ENCODE assay signal across 8 cellular contexts in the genomic region with DNA sequence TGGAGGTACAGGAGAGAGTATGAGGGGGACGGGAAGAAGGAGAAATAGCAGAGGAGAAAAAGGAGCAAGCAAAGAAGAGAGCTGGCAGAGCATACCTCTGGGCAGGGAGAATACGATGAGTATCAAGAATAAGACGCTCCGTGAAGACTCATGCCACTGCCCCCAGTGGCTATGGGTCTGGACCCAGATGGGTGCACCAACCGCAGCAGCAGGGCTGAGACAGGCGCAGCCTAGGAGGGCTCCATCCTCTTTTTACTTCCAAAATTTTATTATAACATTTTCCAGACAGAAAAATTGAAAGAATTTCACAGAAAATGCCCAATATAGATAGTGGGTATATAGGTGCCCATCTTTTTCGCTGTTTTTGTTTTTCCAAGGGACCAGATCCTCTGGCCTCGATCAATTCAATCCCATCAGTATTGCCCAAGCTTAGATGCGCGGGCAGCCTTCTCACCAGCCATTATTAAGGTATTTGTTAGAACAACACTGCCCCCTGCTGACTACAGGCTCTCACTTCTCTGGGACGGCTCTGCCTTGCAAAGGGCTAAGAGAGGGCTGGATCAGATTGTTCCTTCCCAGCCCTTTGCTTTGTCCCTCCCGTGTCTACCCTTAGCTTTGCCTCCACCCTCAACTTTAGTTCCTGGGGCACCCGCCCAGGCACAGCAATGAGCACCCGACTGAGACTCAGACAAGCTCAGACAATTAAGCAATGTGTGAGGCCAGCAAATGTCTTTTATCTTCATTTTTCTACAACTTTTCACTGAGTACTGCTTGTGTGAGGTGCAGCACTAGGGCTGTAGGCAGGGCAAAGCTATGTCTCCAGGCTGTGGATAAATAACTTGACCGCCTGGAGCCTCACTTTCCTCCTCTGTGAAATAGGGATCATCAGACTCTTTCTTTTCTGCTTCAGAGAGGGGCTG. TPM values are rescaled to one million over a fixed set of nuclear protein-coding genes. Genes with fewer than 3 reads are reported as not detected.
DNase-seq lines count a peak whose midpoint lies in the region; ATAC-seq lines count a peak whose summit lies in the region.

No MANE protein-coding gene starts in this region.

- ATAC-seq in GM18907 (IDR thresholded peaks at IDR 0.05; ENCODE audit: unreplicated experiment) = peak; percentile 90
- peak; percentile 74 for ATAC-seq in HG03108 (IDR thresholded peaks at IDR 0.05; ENCODE audit: unreplicated experiment)
- ATAC-seq in left lobe of liver = peak; percentile 97

- DNase-seq in AG08396 (ENCODE audit: low spot score) (peak; percentile 74), NCI-H2196 treated with DMSO at 0.1 percent for 48 hours (lab: John Stamatoyannopoulos, UW; ENCODE audit: unreplicated experiment) (peak; percentile 54), cerebellar cortex (ENCODE audit: low spot score) (peak; percentile 90), left lobe of liver (ENCODE audit: low spot score) (peak; percentile 81)
- DNase-seq in activated CD4-positive, CD25-positive, alpha-beta regulatory T cell treated with anti-CD3 and anti-CD28 coated beads, Interleukin-2, amount 50 U/mL, for 16 hours (ENCODE audit: low read depth, low spot score) = peak; percentile 53
- DNase-seq in stimulated activated CD4-positive, alpha-beta T cell treated with anti-CD3 and anti-CD28 coated beads, Interleukin-4, amount 100 ng/mL, for 4 hours = peak; percentile 59 to 64

RNA-seq across cellular contexts. Expression of a gene that starts 17.5 kb away (rescaled TPM):
- total RNA-seq in left lobe of liver = 0.13 TPM

Comparison
In these comparisons a context has a peak if more than half of its experiments do, and no peak if none do; other contexts are left out.
1. Peak in every context shown above with its lines: DNase-seq and ATAC-seq.